9 cellular contexts compared by ENCODE assay signal in the genomic region with DNA sequence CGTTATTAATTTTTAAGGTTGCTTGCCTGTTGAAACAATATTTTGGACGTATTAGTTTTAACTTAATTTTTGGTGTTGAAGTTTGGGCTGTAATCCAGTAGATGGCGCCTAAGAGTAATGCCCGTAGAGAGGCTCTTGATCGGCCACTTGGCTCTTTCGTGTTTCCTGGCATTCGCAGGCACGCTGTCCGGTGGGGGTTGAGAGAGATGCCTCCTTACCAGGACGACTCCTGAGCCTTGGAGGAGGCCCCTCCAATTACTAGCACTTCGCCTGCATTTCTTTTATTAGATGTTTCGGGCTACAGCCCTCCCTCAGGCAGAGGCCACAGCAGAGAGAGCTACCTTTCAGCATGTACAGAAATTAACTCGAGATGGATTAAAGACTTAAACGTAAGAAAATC. TPM values are rescaled to one million over a fixed set of nuclear protein-coding genes. Genes with fewer than 3 reads are reported as not detected.
DNase-seq lines count a peak whose midpoint lies in the region; TF ChIP-seq lines count a peak whose summit lies in the region.
"Had no signal": no experiment of that assay in that cellular context is flagged by ENCODE, and none has a peak within 500 bp of the region (broad histone marks: within the 10 kb centered on the region; RNA-seq: fewer than 3 reads in every experiment).

No MANE protein-coding gene starts in this region.

- H3K36me3 ChIP-seq in H7 (replicated peaks; ENCODE audit: control insufficient read depth, insufficient read depth, low read length) (no peaks in the 10 kb centered on the region), Karpas-422 (ENCODE audit: insufficient read depth, low read length) (no peaks in the 10 kb centered on the region), endocrine pancreas (ENCODE audit: control insufficient read depth, insufficient read depth, low read length) (no peaks in the 10 kb centered on the region), osteoblast (ENCODE audit: insufficient read depth, low read length) (no peaks in the 10 kb centered on the region)

- intact Hi-C loops in activated T-helper 1 cell treated with anti-CD3 and anti-CD28 coated beads, Interleukin-12 subunit alpha, Interleukin-12 subunit beta, Interleukin-2, Interleukin-4 antibody, amounts not matched to agents 30 ng/mL and 10 ng/mL and 1 ng/mL, durations not matched to agents 14 hours and 24 hours and 36 hours (cut with micrococcal nuclease), result loop anchor here (5.0 to 10.0 kb wide), 2 partner anchors 306 to 442 kb away; no protein-coding TSS in a partner anchor

- H3K9me2 ChIP-seq in Karpas-422 (replicated peaks; ENCODE audit: insufficient read depth, low read length), result no peaks in the 10 kb centered on the region

- H3K36me3 Mint-ChIP-seq in activated T-helper 1 cell treated with anti-CD3 and anti-CD28 coated beads, Interleukin-12 subunit alpha, Interleukin-12 subunit beta, Interleukin-2, Interleukin-4 antibody, amounts not matched to agents 30 ng/mL and 10 ng/mL and 1 ng/mL, durations not matched to agents 14 hours and 24 hours and 36 hours (ENCODE audit: low read depth), result no peaks in the 10 kb centered on the region

- H3K4me3 ChIP-seq in H7 (ENCODE audit: insufficient read depth, low read depth, low read length) (no peak overlapping the region), Karpas-422 (ENCODE audit: low read length) (no peak overlapping the region), endocrine pancreas (ENCODE audit: control insufficient read depth, insufficient read depth, low read length) (peak overlapping the region; percentile 10), osteoblast (ENCODE audit: insufficient read depth, low read length) (no peak overlapping the region)
- H3K4me3 ChIP-seq: lung had no signal

- H3K9me3 Mint-ChIP-seq in activated T-helper 1 cell treated with anti-CD3 and anti-CD28 coated beads, Interleukin-12 subunit alpha, Interleukin-12 subunit beta, Interleukin-2, Interleukin-4 antibody, amounts not matched to agents 30 ng/mL and 10 ng/mL and 1 ng/mL, durations not matched to agents 14 hours and 24 hours and 36 hours, result no peaks in the 10 kb centered on the region

- TF ChIP-seq CTCF in GM10248 (IDR thresholded peaks at IDR 0.05; ENCODE audit: control extremely low read depth, extremely low read depth, low read depth, missing control alignments) (peak; percentile 79), osteoblast (IDR thresholded peaks at IDR 0.05; ENCODE audit: extremely low read depth, low read depth, low read length) (peak; percentile 60)

- H3K9ac ChIP-seq in Karpas-422 (ENCODE audit: low read length), result no peak overlapping the region
- H3K9ac ChIP-seq in endocrine pancreas (ENCODE audit: control insufficient read depth, insufficient read depth, low read length), result no peak overlapping the region

- CTCF ChIA-PET in GM10248 (lab: Yijun Ruan, JAX), result interaction anchor here (0.8 to 3.9 kb wide), 10 partner anchors 9 to 565 kb away, joined by 3 to 30 read pairs (median 5); no protein-coding TSS in a partner anchor

- DNase-seq in AG08395 (ENCODE audit: low spot score) (peak; percentile 4), GM10248 (ENCODE audit: extremely low spot score) (peak; percentile 49), H7 (peak; percentile 24), Karpas-422 (peak; percentile 76), SHP77 treated with DMSO at 0.1 percent for 48 hours (lab: John Stamatoyannopoulos, UW) (peak; percentile 7), osteoblast (ENCODE audit: insufficient read length, low spot score, missing footprints) (peak; percentile 62)
- DNase-seq in activated T-helper 1 cell treated with anti-CD3 and anti-CD28 coated beads, Interleukin-12 subunit alpha, Interleukin-12 subunit beta, Interleukin-2, Interleukin-4 antibody, amounts not matched to agents 30 ng/mL and 10 ng/mL and 1 ng/mL, durations not matched to agents 14 hours and 24 hours and 36 hours (ENCODE audit: low spot score), result no peak

- no peaks in the 10 kb centered on the region for H4K20me1 ChIP-seq in Karpas-422 (ENCODE audit: insufficient read depth, low read depth, low read length)
- no peaks in the 10 kb centered on the region for H4K20me1 ChIP-seq in osteoblast (ENCODE audit: insufficient read depth, low read length)

- no peak overlapping the region for H2AFZ ChIP-seq in Karpas-422 (ENCODE audit: low read length)
- H2AFZ ChIP-seq in osteoblast (ENCODE audit: low read length), result no peak overlapping the region

- POLR2A ChIA-PET in GM10248 (lab: Yijun Ruan, JAX), result no interaction called here

- H3K27me3 Mint-ChIP-seq in activated T-helper 1 cell treated with anti-CD3 and anti-CD28 coated beads, Interleukin-12 subunit alpha, Interleukin-12 subunit beta, Interleukin-2, Interleukin-4 antibody, amounts not matched to agents 30 ng/mL and 10 ng/mL and 1 ng/mL, durations not matched to agents 14 hours and 24 hours and 36 hours (ENCODE audit: insufficient read depth), result no peaks in the 10 kb centered on the region

- no peaks in the 10 kb centered on the region for H3K4me1 ChIP-seq in Karpas-422 (ENCODE audit: low read length)
- H3K4me1 ChIP-seq in endocrine pancreas (ENCODE audit: control insufficient read depth, insufficient read depth, low read length), result no peaks in the 10 kb centered on the region
- no peaks in the 10 kb centered on the region for H3K4me1 ChIP-seq in osteoblast (ENCODE audit: insufficient read depth, low read length)

- H3K4me2 ChIP-seq in Karpas-422 (ENCODE audit: low read depth, low read length, poor library complexity, severe bottlenecking) (no peak overlapping the region), osteoblast (ENCODE audit: insufficient read depth, low read length) (no peak overlapping the region)

- peaks cover 7% of the 10 kb centered on the region for H3K4me1 Mint-ChIP-seq in activated T-helper 1 cell treated with anti-CD3 and anti-CD28 coated beads, Interleukin-12 subunit alpha, Interleukin-12 subunit beta, Interleukin-2, Interleukin-4 antibody, amounts not matched to agents 30 ng/mL and 10 ng/mL and 1 ng/mL, durations not matched to agents 14 hours and 24 hours and 36 hours (ENCODE audit: low read depth)

- H3K27me3 ChIP-seq in H7 (ENCODE audit: control insufficient read depth, insufficient read depth, low read length), result no peaks in the 10 kb centered on the region
- H3K27me3 ChIP-seq in Karpas-422 (ENCODE audit: low read length), result no peaks in the 10 kb centered on the region
- H3K27me3 ChIP-seq in endocrine pancreas (ENCODE audit: control insufficient read depth, insufficient read depth, low read length), result no peaks in the 10 kb centered on the region
- H3K27me3 ChIP-seq in osteoblast (ENCODE audit: insufficient read depth, low read length), result no peaks in the 10 kb centered on the region

- no peak overlapping the region for H3K27ac ChIP-seq in Karpas-422 (ENCODE audit: low read length)
- no peak overlapping the region for H3K27ac ChIP-seq in osteoblast (ENCODE audit: low read depth, low read length)

- H3K27ac Mint-ChIP-seq in activated T-helper 1 cell treated with anti-CD3 and anti-CD28 coated beads, Interleukin-12 subunit alpha, Interleukin-12 subunit beta, Interleukin-2, Interleukin-4 antibody, amounts not matched to agents 30 ng/mL and 10 ng/mL and 1 ng/mL, durations not matched to agents 14 hours and 24 hours and 36 hours, result no peak overlapping the region

- no peaks in the 10 kb centered on the region for H3K79me2 ChIP-seq in Karpas-422 (ENCODE audit: low read length)
- no peaks in the 10 kb centered on the region for H3K79me2 ChIP-seq in osteoblast (ENCODE audit: insufficient read depth, low read length)

- H3K9me3 ChIP-seq in Karpas-422 (ENCODE audit: low read length), result no peaks in the 10 kb centered on the region
- H3K9me3 ChIP-seq in endocrine pancreas (ENCODE audit: control insufficient read depth, low read length), result no peaks in the 10 kb centered on the region
- no peaks in the 10 kb centered on the region for H3K9me3 ChIP-seq in osteoblast (ENCODE audit: low read depth, low read length)

- H3K4me3 Mint-ChIP-seq in activated T-helper 1 cell treated with anti-CD3 and anti-CD28 coated beads, Interleukin-12 subunit alpha, Interleukin-12 subunit beta, Interleukin-2, Interleukin-4 antibody, amounts not matched to agents 30 ng/mL and 10 ng/mL and 1 ng/mL, durations not matched to agents 14 hours and 24 hours and 36 hours, result no peak overlapping the region

RNA-seq across cellular contexts. Expression of gene OR2M4, which starts 12.0 kb away (rescaled TPM):
- total RNA-seq in H7 (2014; rRNA removed; shearing (Covaris generic)), result not detected in 2 replicates
- not detected in 2 replicates for total RNA-seq in Karpas-422 (2014; rRNA removed; shearing (Covaris generic); ENCODE audit: low replicate concordance)
- not detected in 2 replicates for total RNA-seq in osteoblast
- not detected in 2 replicates for total RNA-seq in activated T-helper 1 cell treated with anti-CD3 and anti-CD28 coated beads, Interleukin-12 subunit alpha, Interleukin-12 subunit beta, Interleukin-2, Interleukin-4 antibody, amounts not matched to agents 30 ng/mL and 10 ng/mL and 1 ng/mL, durations not matched to agents 14 hours and 24 hours and 36 hours
- total RNA-seq: lung had no signal

RNA-seq across cellular contexts. Expression of gene OR2T33, which starts 34.6 kb away (rescaled TPM):
- total RNA-seq in H7 (2014; rRNA removed; shearing (Covaris generic)), result not detected in 2 replicates
- not detected in 2 replicates for total RNA-seq in Karpas-422 (2014; rRNA removed; shearing (Covaris generic); ENCODE audit: low replicate concordance)
- not detected in 2 replicates for total RNA-seq in osteoblast
- not detected in 2 replicates for total RNA-seq in activated T-helper 1 cell treated with anti-CD3 and anti-CD28 coated beads, Interleukin-12 subunit alpha, Interleukin-12 subunit beta, Interleukin-2, Interleukin-4 antibody, amounts not matched to agents 30 ng/mL and 10 ng/mL and 1 ng/mL, durations not matched to agents 14 hours and 24 hours and 36 hours
- total RNA-seq: lung had no signal

RNA-seq across cellular contexts. Expression of gene OR2M3, which starts 46.1 kb away (rescaled TPM):
- total RNA-seq in H7 (2014; rRNA removed; shearing (Covaris generic)), result not detected in 2 replicates
- total RNA-seq in Karpas-422 (2014; rRNA removed; shearing (Covaris generic); ENCODE audit: low replicate concordance), result not detected in 2 replicates
- not detected in 2 replicates for total RNA-seq in osteoblast
- not detected in 2 replicates for total RNA-seq in activated T-helper 1 cell treated with anti-CD3 and anti-CD28 coated beads, Interleukin-12 subunit alpha, Interleukin-12 subunit beta, Interleukin-2, Interleukin-4 antibody, amounts not matched to agents 30 ng/mL and 10 ng/mL and 1 ng/mL, durations not matched to agents 14 hours and 24 hours and 36 hours
- total RNA-seq: lung had no signal
